In the genomic region with DNA sequence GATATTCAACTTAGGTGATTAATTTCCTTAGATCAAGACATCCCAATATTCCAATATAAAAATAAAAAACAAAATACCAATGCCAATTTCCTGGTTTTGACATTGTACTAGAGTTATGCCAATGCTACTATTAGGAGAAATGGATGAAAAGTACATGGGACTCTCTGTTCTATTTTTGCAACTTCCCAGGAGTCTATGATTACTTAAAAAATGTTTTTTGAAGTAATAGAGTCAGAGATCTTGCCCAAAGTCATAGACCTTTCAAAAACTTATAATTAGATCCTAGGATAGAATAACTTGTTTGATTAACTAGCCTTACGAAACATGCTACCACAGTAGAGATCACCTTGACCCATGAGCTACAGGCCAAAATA, we compare ENCODE assay signal across 15 cellular contexts.
DNase-seq lines count a peak whose midpoint lies in the region; ATAC-seq, FAIRE-seq and TF ChIP-seq lines count a peak whose summit lies in the region.
"Had no signal": no experiment of that assay in that cellular context is flagged by ENCODE, and none has a peak within 500 bp of the region (broad histone marks: within the 10 kb centered on the region; RNA-seq: fewer than 3 reads in every experiment).

No MANE protein-coding gene starts in this region.

- intact Hi-C loops in ascending aorta (cut with DNase I) = no loop called here
- intact Hi-C loops in colonic mucosa (cut with DNase I) = no loop called here

- H3K4me1 ChIP-seq in ascending aorta (no peaks in the 10 kb centered on the region), foreskin keratinocyte (peaks cover 38% of the 10 kb centered on the region), subcutaneous abdominal adipose tissue (ENCODE audit: control insufficient read depth in 5 of 5, insufficient read depth in 5 of 5, low read length in 5 of 5) (peaks cover 0 to 6% (median 0%) of the 10 kb centered on the region in 5 donors), colonic mucosa (no peaks in the 10 kb centered on the region)
- H3K4me1 ChIP-seq: BLaER1 treated with 17β-estradiol and CSF1 and Interleukin-3, amounts not matched to agents 10 nM and 100 nM had no signal

- H3K4me3 ChIP-seq in ascending aorta (no peak overlapping the region), subcutaneous abdominal adipose tissue (ENCODE audit: low read depth in 1 of 5, low read length in 5 of 5) (no peak overlapping the region), colonic mucosa (no peak overlapping the region)
- H3K4me3 ChIP-seq: BLaER1 treated with 17β-estradiol and CSF1 and Interleukin-3, amounts not matched to agents 10 nM and 100 nM; GM23338 had no signal

- H3K9ac ChIP-seq in subcutaneous abdominal adipose tissue (ENCODE audit: low read length in 5 of 5) (no peak overlapping the region), colonic mucosa (ENCODE audit: low read depth in 2 of 2, low read length in 2 of 2) (no peak overlapping the region)
- H3K9ac ChIP-seq: BLaER1 treated with 17β-estradiol and CSF1 and Interleukin-3, amounts not matched to agents 10 nM and 100 nM had no signal

- H3K27me3 ChIP-seq in ascending aorta (no peaks in the 10 kb centered on the region), foreskin keratinocyte (no peaks in the 10 kb centered on the region), subcutaneous abdominal adipose tissue (ENCODE audit: control insufficient read depth in 5 of 5, insufficient read depth in 4 of 5, low read length in 5 of 5) (peaks cover 0 to 13% (median 3%) of the 10 kb centered on the region in 5 donors), colonic mucosa (no peaks in the 10 kb centered on the region)

- peak overlapping the region; percentile 40 to 56 for H3K27ac ChIP-seq in ascending aorta
- H3K27ac ChIP-seq in foreskin keratinocyte = peak overlapping the region; percentile 81
- H3K27ac ChIP-seq in subcutaneous abdominal adipose tissue (ENCODE audit: low read depth, low read length) = peak overlapping the region; percentile 12
- no peak overlapping the region for H3K27ac ChIP-seq in colonic mucosa
- H3K27ac ChIP-seq: BLaER1 treated with 17β-estradiol and CSF1 and Interleukin-3, amounts not matched to agents 10 nM and 100 nM; HL-60 had no signal

- no peaks in the 10 kb centered on the region for H3K36me3 ChIP-seq in ascending aorta
- H3K36me3 ChIP-seq in subcutaneous abdominal adipose tissue (ENCODE audit: control insufficient read depth in 5 of 5, insufficient read depth in 5 of 5, low read length in 5 of 5) = no peaks in the 10 kb centered on the region
- H3K36me3 ChIP-seq in colonic mucosa = no peaks in the 10 kb centered on the region
- H3K36me3 ChIP-seq: BLaER1 treated with 17β-estradiol and CSF1 and Interleukin-3, amounts not matched to agents 10 nM and 100 nM had no signal

- TF ChIP-seq CTCF in ascending aorta (IDR thresholded peaks at IDR 0.05) = no peak
- no peak for TF ChIP-seq CTCF in foreskin keratinocyte (conservative IDR thresholded peaks at IDR 0.05)
- TF ChIP-seq CTCF in GM13976 (IDR thresholded peaks at IDR 0.05; ENCODE audit: borderline replicate concordance, control extremely low read depth, extremely low read depth, insufficient read depth, missing control alignments) = no peak
- no peak for TF ChIP-seq CTCF in colonic mucosa (IDR thresholded peaks at IDR 0.05)

- ATAC-seq in foreskin keratinocyte (no peak), HG03521 (IDR thresholded peaks at IDR 0.05; ENCODE audit: unreplicated experiment) (no peak), HG02642 (IDR thresholded peaks at IDR 0.05; ENCODE audit: poor library complexity, unreplicated experiment) (no peak)
- ATAC-seq: GM23338 had no signal

- no peak for DNase-seq in ascending aorta (ENCODE audit: low spot score in 2 of 2)
- DNase-seq in foreskin keratinocyte = no peak
- no peak for DNase-seq in GM13976 (ENCODE audit: low spot score)
- DNase-seq in colonic mucosa = no peak
- DNase-seq: 8988T; CD4-positive, CD25-positive, alpha-beta regulatory T cell; H9 had no signal

- H3K9me3 ChIP-seq in ascending aorta = no peaks in the 10 kb centered on the region
- no peaks in the 10 kb centered on the region for H3K9me3 ChIP-seq in subcutaneous abdominal adipose tissue (ENCODE audit: control insufficient read depth in 5 of 5, low read length in 5 of 5)
- no peaks in the 10 kb centered on the region for H3K9me3 ChIP-seq in colonic mucosa

- in situ Hi-C loops in GM13976 (cut with MboI; ENCODE audit: low sequenced_read_pairs, unreplicated experiment) = no loop called here

- FAIRE-seq in colon (lab: Jason Lieb, UNC) = peak; percentile 73
- FAIRE-seq: GM18507 had no signal
